Comparison of ENCODE assay signal across 6 cellular contexts in genomic region chr11:62883677-62884076, GRCh38. TPM values are rescaled to one million over a fixed set of nuclear protein-coding genes. Genes with fewer than 3 reads are reported as not detected.
DNase-seq lines count a peak whose midpoint lies in the region; ATAC-seq and TF ChIP-seq lines count a peak whose summit lies in the region.

No MANE protein-coding gene starts in this region.

- no peak for TF ChIP-seq CTCF in fibroblast of lung (conservative IDR thresholded peaks at IDR 0.05 in 1 of 2, IDR thresholded peaks at IDR 0.05 in 1 of 2; ENCODE audit: low read depth in 1 of 2, low read length in 2 of 2)
- TF ChIP-seq CTCF in tibial artery (IDR thresholded peaks at IDR 0.05), result no peak

- no peaks in the 10 kb centered on the region for H3K9me3 Mint-ChIP-seq in activated naive CD4-positive, alpha-beta T cell treated with anti-CD3 and anti-CD28 coated beads for 36 hours

- H3K9ac ChIP-seq in fibroblast of lung (ENCODE audit: insufficient read depth, low read length), result no peak overlapping the region

- peak overlapping the region; percentile 100 for H3K4me3 Mint-ChIP-seq in activated naive CD4-positive, alpha-beta T cell treated with anti-CD3 and anti-CD28 coated beads for 36 hours

- H3K4me1 Mint-ChIP-seq in activated naive CD4-positive, alpha-beta T cell treated with anti-CD3 and anti-CD28 coated beads for 36 hours (ENCODE audit: low read depth), result peaks cover 55% of the 10 kb centered on the region

- peak overlapping the region; percentile 100 for H3K27ac Mint-ChIP-seq in activated naive CD4-positive, alpha-beta T cell treated with anti-CD3 and anti-CD28 coated beads for 36 hours

- H3K9me3 ChIP-seq in fibroblast of lung (ENCODE audit: control insufficient read depth, insufficient read depth, low read depth, low read length) (no peaks in the 10 kb centered on the region), tibial artery (no peaks in the 10 kb centered on the region)

- peaks cover 2% of the 10 kb centered on the region for H4K20me1 ChIP-seq in fibroblast of lung (ENCODE audit: control insufficient read depth, extremely low read depth, insufficient read depth, low read length)

- H3K27me3 ChIP-seq in fibroblast of lung (ENCODE audit: control insufficient read depth, insufficient read depth, low read length), result no peaks in the 10 kb centered on the region
- no peaks in the 10 kb centered on the region for H3K27me3 ChIP-seq in tibial artery

- H3K4me3 ChIP-seq in fibroblast of lung (replicated peaks in 1 of 4; ENCODE audit: control extremely low read depth in 1 of 4, insufficient read depth in 1 of 4, low read depth in 3 of 4, low read length in 4 of 4) (peak overlapping the region; percentile 98 to 100 (median 99)), tibial artery (peak overlapping the region in 1 of 2 donors; percentile 94)

- no peak overlapping the region for H2AFZ ChIP-seq in fibroblast of lung (ENCODE audit: low read length)

- H3K27me3 Mint-ChIP-seq in activated naive CD4-positive, alpha-beta T cell treated with anti-CD3 and anti-CD28 coated beads for 36 hours (ENCODE audit: low read depth), result no peaks in the 10 kb centered on the region

- H3K27ac ChIP-seq in fibroblast of lung (ENCODE audit: insufficient read depth, low read length) (no peak overlapping the region), tibial artery (peak overlapping the region; percentile 95 to 99)

- no peak for DNase-seq in activated naive CD4-positive, alpha-beta T cell treated with anti-CD3 and anti-CD28 coated beads for 36 hours
- DNase-seq in activated naive CD4-positive, alpha-beta T cell treated with anti-CD3 and anti-CD28 coated beads, Interleukin-2, amount 50 U/mL, for 16 hours, result no peak
- DNase-seq in fibroblast of lung (ENCODE audit: low read depth in 2 of 2) (no peak), tibial artery (no peak)

- CTCF ChIA-PET in activated naive CD4-positive, alpha-beta T cell treated with anti-CD3 and anti-CD28 coated beads for 36 hours (lab: Charles Lee), result interaction anchor here (0.6 to 2.4 kb wide), 5 partner anchors 14 to 97 kb away, joined by 3 to 10 read pairs (median 4); no protein-coding TSS in a partner anchor

- H3K4me1 ChIP-seq in fibroblast of lung (ENCODE audit: control insufficient read depth, extremely low read depth, insufficient read depth, low read length) (peaks cover 26% of the 10 kb centered on the region), tibial artery (peaks cover 0 to 58% (median 48%) of the 10 kb centered on the region in 4 donors)

- peaks cover 43% of the 10 kb centered on the region for H3K36me3 ChIP-seq in fibroblast of lung (ENCODE audit: control insufficient read depth, insufficient read depth, low read length)
- H3K36me3 ChIP-seq in tibial artery, result peaks cover 62 to 65% (median 63%) of the 10 kb centered on the region in 3 donors

- ATAC-seq in GM18520 (IDR thresholded peaks at IDR 0.05; ENCODE audit: unreplicated experiment) (no peak), GM21723 (IDR thresholded peaks at IDR 0.05; ENCODE audit: unreplicated experiment) (no peak)

- peaks cover 80% of the 10 kb centered on the region for H3K36me3 Mint-ChIP-seq in activated naive CD4-positive, alpha-beta T cell treated with anti-CD3 and anti-CD28 coated beads for 36 hours (ENCODE audit: low read depth)

- intact Hi-C loops in activated naive CD4-positive, alpha-beta T cell treated with anti-CD3 and anti-CD28 coated beads for 36 hours (cut with micrococcal nuclease), result no loop called here
- intact Hi-C loops in tibial artery (cut with DNase I; ENCODE audit: low total_unique reads), result no loop called here

- H3K79me2 ChIP-seq in fibroblast of lung (ENCODE audit: control insufficient read depth, insufficient read depth, low read length), result peaks cover 59% of the 10 kb centered on the region

- peak overlapping the region; percentile 99 for H3K4me2 ChIP-seq in fibroblast of lung (ENCODE audit: extremely low read depth, insufficient read depth, low read length)

RNA-seq across cellular contexts. Expression of gene SLC3A2, which starts 3.0 kb away (rescaled TPM):
- 100 to 1,000 TPM; 419 to 472 TPM for total RNA-seq in activated naive CD4-positive, alpha-beta T cell treated with anti-CD3 and anti-CD28 coated beads for 36 hours
- 344 and 441 TPM in 2 replicates for total RNA-seq in fibroblast of lung
- polyA plus RNA-seq in fibroblast of lung, result 91.2 and 132 TPM in 2 replicates
- polyA plus RNA-seq in fibroblast of lung (2012), result 76.2 and 115 TPM in 2 replicates
- 118 and 198 TPM in 2 replicates for polyA minus RNA-seq in fibroblast of lung (ENCODE audit: low replicate concordance)

RNA-seq across cellular contexts. Expression of gene CHRM1, which starts 37.5 kb away (rescaled TPM):
- total RNA-seq in activated naive CD4-positive, alpha-beta T cell treated with anti-CD3 and anti-CD28 coated beads for 36 hours, result not detected
- not detected in 2 replicates for total RNA-seq in fibroblast of lung
- not detected in 2 replicates for polyA plus RNA-seq in fibroblast of lung
- not detected in 2 replicates for polyA plus RNA-seq in fibroblast of lung (2012)
- polyA minus RNA-seq in fibroblast of lung (ENCODE audit: low replicate concordance), result not detected in 2 replicates

RNA-seq across cellular contexts. Expression of gene WDR74, which starts 44.3 kb away (rescaled TPM):
- total RNA-seq in activated naive CD4-positive, alpha-beta T cell treated with anti-CD3 and anti-CD28 coated beads for 36 hours, result 10 to 100 TPM; 74.4 to 78.7 TPM
- total RNA-seq in fibroblast of lung, result 85.3 and 86.9 TPM in 2 replicates
- polyA plus RNA-seq in fibroblast of lung, result 14.8 and 24.0 TPM in 2 replicates
- 22.8 and 36.2 TPM in 2 replicates for polyA plus RNA-seq in fibroblast of lung (2012)
- 31.6 and 48.3 TPM in 2 replicates for polyA minus RNA-seq in fibroblast of lung (ENCODE audit: low replicate concordance)

RNA-seq across cellular contexts. Expression of gene TEX54, which starts 51.0 kb away (rescaled TPM):
- total RNA-seq in activated naive CD4-positive, alpha-beta T cell treated with anti-CD3 and anti-CD28 coated beads for 36 hours, result not detected
- not detected in 2 replicates for total RNA-seq in fibroblast of lung
- not detected in 2 replicates for polyA plus RNA-seq in fibroblast of lung
- 0.35 TPM in 1 of 2 replicates, not detected in the other for polyA plus RNA-seq in fibroblast of lung (2012)
- polyA minus RNA-seq in fibroblast of lung (ENCODE audit: low replicate concordance), result not detected in 2 replicates

RNA-seq across cellular contexts. Expression of gene STX5, which starts 51.8 kb away (rescaled TPM):
- 10 to 100 TPM; 22.7 to 23.0 TPM for total RNA-seq in activated naive CD4-positive, alpha-beta T cell treated with anti-CD3 and anti-CD28 coated beads for 36 hours
- total RNA-seq in fibroblast of lung, result 40.3 and 44.9 TPM in 2 replicates
- 48.7 and 48.9 TPM in 2 replicates for polyA plus RNA-seq in fibroblast of lung
- polyA plus RNA-seq in fibroblast of lung (2012), result 43.4 and 45.8 TPM in 2 replicates
- 39.7 and 53.2 TPM in 2 replicates for polyA minus RNA-seq in fibroblast of lung (ENCODE audit: low replicate concordance)
